Comparison of ENCODE assay signal across 17 cellular contexts in the genomic region with DNA sequence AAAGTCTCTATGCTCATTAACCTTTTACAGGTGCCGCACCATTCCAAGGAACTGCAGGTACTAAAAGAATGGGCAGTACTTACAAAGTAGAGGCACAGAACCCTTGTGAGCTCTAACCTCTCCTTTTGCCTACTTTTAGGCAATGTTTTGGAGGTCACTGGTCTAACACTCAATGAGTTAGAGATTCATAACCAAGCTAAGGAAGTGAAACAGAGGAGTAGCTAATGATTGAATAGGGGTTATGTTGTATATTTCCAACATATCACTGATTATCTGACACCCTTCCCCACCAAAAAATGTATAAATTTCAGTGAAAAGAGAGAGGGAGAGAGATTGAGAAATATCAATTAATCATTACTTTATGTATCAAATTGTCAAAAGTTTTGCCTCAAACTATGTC.
DNase-seq lines count a peak whose midpoint lies in the region; ATAC-seq, FAIRE-seq and TF ChIP-seq lines count a peak whose summit lies in the region.
"Had no signal": no experiment of that assay in that cellular context is flagged by ENCODE, and none has a peak within 500 bp of the region (broad histone marks: within the 10 kb centered on the region; RNA-seq: fewer than 3 reads in every experiment).

No MANE protein-coding gene starts in this region.

- no peaks in the 10 kb centered on the region for H3K79me2 ChIP-seq in GM12878 (ENCODE audit: control insufficient read depth, insufficient read depth, low read length)

- H4K20me1 ChIP-seq in GM12878 (ENCODE audit: control insufficient read depth, insufficient read depth), result no peaks in the 10 kb centered on the region

- no peak overlapping the region for H2AFZ ChIP-seq in GM12878 (ENCODE audit: control insufficient read depth, low read depth, low read length)
- H2AFZ ChIP-seq: GM23248 had no signal

- no peak overlapping the region for H3K9ac ChIP-seq in GM12878 (ENCODE audit: control insufficient read depth, insufficient read depth, low read length)
- H3K9ac ChIP-seq: GM23248 had no signal

- TF ChIP-seq POLR2A in GM12878 (IDR thresholded peaks at IDR 0.05; ENCODE audit: low read depth, low read length), result no peak

- BruUV-seq in GM12878 (replicated peaks; lab: Mats Ljungman, UMichigan), result no TSS peak

- no peak overlapping the region for H3K4me3 ChIP-seq in GM12878
- H3K4me3 ChIP-seq: A549, GM23248 had no signal

- H3K4me2 ChIP-seq in GM12878 (ENCODE audit: control insufficient read depth, insufficient read depth), result no peak overlapping the region
- H3K4me2 ChIP-seq: A549 had no signal

- DNase-seq in GM12878 (ENCODE audit: low read depth, low spot score) (no peak), kidney glomerular epithelial cell (lab: John Stamatoyannopoulos, UW) (no peak)
- DNase-seq: BE2C; CD4-positive, alpha-beta memory T cell; DMS79; GM23248; H7; IMR-90; Kasumi-1; KBM-7 had no signal

- no peak overlapping the region for H3K27ac ChIP-seq in GM12878 (ENCODE audit: control insufficient read depth, insufficient read depth)
- H3K27ac ChIP-seq: A549, C4-2B, GM23248 had no signal

- H3K9me3 ChIP-seq in GM12878 (replicated peaks; ENCODE audit: control insufficient read depth, insufficient read depth, low read length), result no peaks in the 10 kb centered on the region
- H3K9me3 ChIP-seq: A549, BE2C had no signal

- POLR2A ChIA-PET in GM12878 (lab: Charles Lee), result no interaction called here

- CTCF ChIA-PET in GM12878 (lab: Yijun Ruan, JAX), result no interaction called here

- no peak for TF ChIP-seq RAD21 in GM12878 (IDR thresholded peaks at IDR 0.05; ENCODE audit: insufficient read depth, low read depth, low read length)

- no peak for TF ChIP-seq CTCF in GM12878 (IDR thresholded peaks at IDR 0.05 in 2 of 3, conservative IDR thresholded peaks at IDR 0.05 in 1 of 3; ENCODE audit: control insufficient read depth in 2 of 3, extremely low read depth in 1 of 3, insufficient read depth in 1 of 3, low read depth in 3 of 3, low read length in 3 of 3)

- intact Hi-C loops in GM12878 (cut with micrococcal nuclease; ENCODE audit: unreplicated experiment), result no loop called here

- TF ChIP-seq EP300 in GM12878 (IDR thresholded peaks at IDR 0.05; ENCODE audit: borderline replicate concordance in 1 of 2, control insufficient read depth in 1 of 2, low read depth in 2 of 2, low read length in 2 of 2), result no peak

- no peaks in the 10 kb centered on the region for H3K36me3 ChIP-seq in GM12878 (ENCODE audit: control insufficient read depth in 2 of 2, insufficient read depth in 2 of 2, low read length in 1 of 2)
- H3K36me3 ChIP-seq: BE2C had no signal

- in situ Hi-C loops in GM12878 (cut with MboI), result no loop called here

- no peaks in the 10 kb centered on the region for H3K4me1 ChIP-seq in GM12878 (ENCODE audit: control insufficient read depth, insufficient read depth, low read length)
- H3K4me1 ChIP-seq: A549, BE2C had no signal

- H3K27me3 ChIP-seq in GM12878 (replicated peaks in 1 of 2; ENCODE audit: control insufficient read depth in 2 of 2, insufficient read depth in 2 of 2, low read length in 1 of 2), result no peaks in the 10 kb centered on the region
- H3K27me3 ChIP-seq: BE2C had no signal

- RAD21 ChIA-PET in GM12878 (lab: Charles Lee; ENCODE audit: unreplicated experiment), result no interaction called here

- SMC1A ChIA-PET in GM12878 (lab: Charles Lee; ENCODE audit: uncharacterized antibody, unreplicated experiment), result no interaction called here

- ATAC-seq in HG02938 (IDR thresholded peaks at IDR 0.05; ENCODE audit: unreplicated experiment), result peak; percentile 75
- peak; percentile 70 for ATAC-seq in HG03159 (IDR thresholded peaks at IDR 0.05; ENCODE audit: unreplicated experiment)
- ATAC-seq in GM12878, result peak; percentile 44
- no peak for ATAC-seq in HG03442 (IDR thresholded peaks at IDR 0.05; ENCODE audit: unreplicated experiment)
- ATAC-seq in HG02588 (IDR thresholded peaks at IDR 0.05; ENCODE audit: unreplicated experiment), result no peak
- ATAC-seq: A549 had no signal

- no peak for FAIRE-seq in GM12878 (lab: Jason Lieb, UNC)
- FAIRE-seq: A549, GM12891 had no signal

- 100% methylated on average over 1 of the region's 1 CpG for whole genome bisulfite sequencing in GM12878 (ENCODE audit: insufficient coverage, insufficient replicate concordance, low lambda C conversion rate, missing lambda C conversion rate)

TF ChIP-seq in GM12878, 131 proteins besides CTCF, POLR2A, EP300 and RAD21:
- TF ChIP-seq ESRRA (IDR thresholded peaks at IDR 0.05; ENCODE audit: low read length) (no peak), YY1 (IDR thresholded peaks at IDR 0.05; ENCODE audit: low read depth, low read length) (no peak), HDAC6 (IDR thresholded peaks at IDR 0.05; ENCODE audit: unreplicated experiment) (no peak), NRF1 (conservative IDR thresholded peaks at IDR 0.05; ENCODE audit: low read depth, low read length) (no peak), BMI1 (IDR thresholded peaks at IDR 0.05; ENCODE audit: borderline replicate concordance) (no peak), GABPA (IDR thresholded peaks at IDR 0.05; ENCODE audit: low read depth) (no peak), RBBP5 (conservative IDR thresholded peaks at IDR 0.05) (no peak)

Comparison
In these comparisons a context has a peak if more than half of its experiments do, and no peak if none do; other contexts are left out.
1. ATAC-seq: peak in HG02938 (single experiment), HG03159 (single experiment) and GM12878 (single experiment); none in HG03442 (single experiment) and HG02588 (single experiment).